In genomic region chr1:214012418-214012817, GRCh38 we compare ENCODE assay signal across 18 cellular contexts. TPM values are rescaled to one million over a fixed set of nuclear protein-coding genes. Genes with fewer than 3 reads are reported as not detected.
DNase-seq lines count a peak whose midpoint lies in the region; ATAC-seq and TF ChIP-seq lines count a peak whose summit lies in the region.
"Had no signal": no experiment of that assay in that cellular context is flagged by ENCODE, and none has a peak within 500 bp of the region (broad histone marks: within the 10 kb centered on the region; RNA-seq: fewer than 3 reads in every experiment).

No MANE protein-coding gene starts in this region.

- no peak overlapping the region for H4K8ac ChIP-seq in mesendoderm (ENCODE audit: low read depth, low read length)

- no peak overlapping the region for H2BK15ac ChIP-seq in mesendoderm (replicated peaks; ENCODE audit: low read depth)

- POLR2A ChIA-PET in PC-3 (lab: Charles Lee; ENCODE audit: unreplicated experiment): interaction anchor here (0.7 kb wide), 1 partner anchor 249 kb away, joined by 15 read pairs; no protein-coding TSS in a partner anchor

- no peak overlapping the region for H2BK120ac ChIP-seq in mesendoderm (ENCODE audit: low read depth, low read length)

- H3K4ac ChIP-seq in mesendoderm (ENCODE audit: low read depth, low read length): no peak overlapping the region

- BruUV-seq in PC-3 (replicated peaks; lab: Mats Ljungman, UMichigan): no TSS peak

- no peak overlapping the region for H3K23ac ChIP-seq in mesendoderm (ENCODE audit: low read length)

- no peaks in the 10 kb centered on the region for H3K9me2 ChIP-seq in PC-3 (replicated peaks; ENCODE audit: low read length)

- no peaks in the 10 kb centered on the region for H3K79me1 ChIP-seq in mesendoderm (ENCODE audit: low read length)

- no peaks in the 10 kb centered on the region for H3K79me2 ChIP-seq in PC-3 (ENCODE audit: low read length)
- no peaks in the 10 kb centered on the region for H3K79me2 ChIP-seq in mesendoderm (ENCODE audit: control insufficient read depth, insufficient read depth, low read length)

- H3F3A ChIP-seq in PC-3 (ENCODE audit: low read length, unreplicated experiment): no peaks in the 10 kb centered on the region

- H2BK5ac ChIP-seq in mesendoderm (ENCODE audit: low read length): no peak overlapping the region

- no peak overlapping the region for H2AK5ac ChIP-seq in mesendoderm (ENCODE audit: low read length)

- H3K36me3 ChIP-seq in heart left ventricle: peaks cover 0 to 28% (median 2%) of the 10 kb centered on the region in 9 donors
- H3K36me3 ChIP-seq in right atrium auricular region: peaks cover 3% of the 10 kb centered on the region
- H3K36me3 ChIP-seq in PC-3 (ENCODE audit: low read depth, low read length): no peaks in the 10 kb centered on the region
- H3K36me3 ChIP-seq in mesendoderm (ENCODE audit: control insufficient read depth, insufficient read depth, low read length): no peaks in the 10 kb centered on the region

- H3K4me3 ChIP-seq in heart left ventricle (no peak overlapping the region), right atrium auricular region (no peak overlapping the region), PC-3 (ENCODE audit: low read length) (no peak overlapping the region), epithelial cell of esophagus (ENCODE audit: low read length) (no peak overlapping the region), mesendoderm (ENCODE audit: low read length) (no peak overlapping the region)
- H3K4me3 ChIP-seq: SJCRH30 had no signal

- H3K4me2 ChIP-seq in PC-3 (ENCODE audit: low read length): no peak overlapping the region
- no peak overlapping the region for H3K4me2 ChIP-seq in mesendoderm (ENCODE audit: low read length)

- no peak overlapping the region for H3K4me3 Mint-ChIP-seq in chondrocyte (ENCODE audit: unreplicated experiment)
- H3K4me3 Mint-ChIP-seq: CD14-positive monocyte, H9, HFFc6 had no signal

- H3K9me3 ChIP-seq in heart left ventricle (no peaks in the 10 kb centered on the region), right atrium auricular region (no peaks in the 10 kb centered on the region), PC-3 (ENCODE audit: low read length) (no peaks in the 10 kb centered on the region)
- H3K9me3 ChIP-seq: SJCRH30 had no signal

- peaks cover 8% of the 10 kb centered on the region for H3K27me3 Mint-ChIP-seq in chondrocyte (ENCODE audit: low read depth)

- H3K36me3 Mint-ChIP-seq in chondrocyte (ENCODE audit: low read depth): no peaks in the 10 kb centered on the region
- H3K36me3 Mint-ChIP-seq: CD14-positive monocyte had no signal

- CTCF ChIA-PET in PC-3 (lab: Charles Lee): no interaction called here

- no peak for TF ChIP-seq CTCF in heart left ventricle (IDR thresholded peaks at IDR 0.05)
- no peak for TF ChIP-seq CTCF in right atrium auricular region (IDR thresholded peaks at IDR 0.05)
- TF ChIP-seq CTCF in PC-3 (conservative IDR thresholded peaks at IDR 0.05; ENCODE audit: low read depth, low read length): no peak
- no peak for TF ChIP-seq CTCF in epithelial cell of esophagus (IDR thresholded peaks at IDR 0.05; ENCODE audit: insufficient read depth, low read depth, low read length, missing control alignments)
- TF ChIP-seq CTCF in chondrocyte (IDR thresholded peaks at IDR 0.05): no peak

- H3K4me1 ChIP-seq in heart left ventricle (peaks cover 0 to 55% (median 5%) of the 10 kb centered on the region in 12 donors), right atrium auricular region (peaks cover 0 to 36% of the 10 kb centered on the region in 2 donors), PC-3 (ENCODE audit: insufficient read depth, low read length) (no peaks in the 10 kb centered on the region), mesendoderm (ENCODE audit: control insufficient read depth, low read depth, low read length) (no peaks in the 10 kb centered on the region)

- no peak overlapping the region for H3K9ac ChIP-seq in PC-3 (ENCODE audit: low read length)
- no peak overlapping the region for H3K9ac ChIP-seq in mesendoderm (ENCODE audit: low read length)

- no peak overlapping the region for H2AFZ ChIP-seq in PC-3 (ENCODE audit: low read length)

- no peaks in the 10 kb centered on the region for H3K4me1 Mint-ChIP-seq in chondrocyte (ENCODE audit: low read depth)
- H3K4me1 Mint-ChIP-seq: CD14-positive monocyte had no signal

- intact Hi-C loops in heart left ventricle (cut with DNase I): no loop called here
- intact Hi-C loops in PC-3 (cut with micrococcal nuclease): loop anchor here (10.0 kb wide), 1 partner anchor 888 kb away; no protein-coding TSS in a partner anchor

- H3K56ac ChIP-seq in mesendoderm (ENCODE audit: low read length): no peak overlapping the region

- DNase-seq in heart left ventricle (no peak), right atrium auricular region (ENCODE audit: low spot score) (no peak), PC-3 (peak; percentile 61), epithelial cell of esophagus (ENCODE audit: low read depth) (peak; percentile 93), mesendoderm (peak; percentile 33), chondrocyte (ENCODE audit: low spot score) (no peak), retina (no peak)
- DNase-seq in stimulated activated CD4-positive, alpha-beta T cell treated with anti-CD3 and anti-CD28 coated beads, Interleukin-2, amount 100 ng/mL, for 48 hours: no peak
- DNase-seq: H9, HFFc6, Kasumi-1, MM.1S, NCI-H1092 treated with DMSO at 0.1 percent for 48 hours, NCI-H1436 treated with DMSO at 0.1 percent for 48 hours, NCI-H1930, NCI-H69, SJCRH30 had no signal

- no peak overlapping the region for H3K18ac ChIP-seq in mesendoderm (ENCODE audit: low read length)

- H3K27ac ChIP-seq in heart left ventricle: peak overlapping the region in 7 of 12 donors; percentile 22 to 80 (median 62)
- H3K27ac ChIP-seq in right atrium auricular region: peak overlapping the region in 1 of 2 donors; percentile 86
- no peak overlapping the region for H3K27ac ChIP-seq in PC-3 (ENCODE audit: low read length)
- no peak overlapping the region for H3K27ac ChIP-seq in mesendoderm (ENCODE audit: low read depth, low read length)
- H3K27ac ChIP-seq: SJCRH30 had no signal

- no peaks in the 10 kb centered on the region for H4K20me1 ChIP-seq in PC-3 (ENCODE audit: low read length)

- TF ChIP-seq POLR2A in heart left ventricle (IDR thresholded peaks at IDR 0.05): no peak

- H3K9me3 Mint-ChIP-seq in chondrocyte (ENCODE audit: low read depth): no peaks in the 10 kb centered on the region
- H3K9me3 Mint-ChIP-seq: H9 had no signal

- no peak overlapping the region for H3K27ac Mint-ChIP-seq in chondrocyte (ENCODE audit: unreplicated experiment)
- H3K27ac Mint-ChIP-seq: H9, HFFc6 had no signal

- H3K27me3 ChIP-seq in heart left ventricle (no peaks in the 10 kb centered on the region), right atrium auricular region (no peaks in the 10 kb centered on the region), PC-3 (ENCODE audit: low read length) (peaks cover 83% of the 10 kb centered on the region), mesendoderm (ENCODE audit: insufficient read depth, low read length, poor library complexity) (no peaks in the 10 kb centered on the region)
- H3K27me3 ChIP-seq: SJCRH30 had no signal

- H4K5ac ChIP-seq in mesendoderm (ENCODE audit: low read length): no peak overlapping the region

- 11 to 29% (median 22%) methylated on average over 2 of the region's 2 CpGs for WGBS in heart left ventricle, 4 donors
- no CpG with 5 or more reads among the region's 2 CpGs for WGBS in mesendoderm (ENCODE audit: extremely low coverage, insufficient coverage, low lambda C conversion rate)

- ATAC-seq in heart left ventricle (peak in 2 of 4 donors; percentile 7 to 33), PC-3 (peak; percentile 86)

RNA-seq across cellular contexts. Expression of gene PROX1, which starts 24.6 kb away (rescaled TPM):
- 100 to 1,000 TPM in 4 of 9 donors, 10 to 100 TPM in 5; 44.6 to 145 (median 96.4) TPM for total RNA-seq in heart left ventricle
- polyA plus RNA-seq in heart left ventricle: 1 to 10 TPM; 6.9 to 9.8 TPM
- total RNA-seq in right atrium auricular region: 10 to 100 TPM; 39.7 to 46.5 TPM
- 0.12 TPM in 1 of 2 replicates, not detected in the other for total RNA-seq in PC-3 (2014; rRNA removed)
- 0.42 TPM for polyA plus RNA-seq in mesendoderm (2013, experiment 1 of 2)
- polyA plus RNA-seq in mesendoderm (2013, experiment 2 of 2): 0.36 TPM
- total RNA-seq in chondrocyte: 0.28 to 0.36 TPM (median 0.32 TPM) in 3 replicates
- polyA plus RNA-seq: CD14-positive monocyte had no signal

Comparison
In these comparisons a context has a peak if more than half of its experiments do, and no peak if none do; other contexts are left out.
1. DNase-seq: peak in PC-3 (single experiment), epithelial cell of esophagus (single experiment) and mesendoderm (single experiment); none in heart left ventricle (0 of 5), right atrium auricular region (single experiment), chondrocyte (single experiment), stimulated activated CD4-positive, alpha-beta T cell treated with anti-CD3 and anti-CD28 coated beads, Interleukin-2, amount 100 ng/mL, for 48 hours (0 of 2) and retina (single experiment).
2. H3K27ac ChIP-seq: peak in heart left ventricle (7 of 12); none in PC-3 (single experiment) and mesendoderm (single experiment).
3. RNA of gene PROX1, which starts 24.6 kb away (total RNA-seq): 44.6 to 145 TPM in heart left ventricle and 39.7 to 46.5 TPM in right atrium auricular region; 0.28 to 0.36 TPM in chondrocyte and 0.12 TPM in PC-3; every median in the first group is over 10 times any median in the second.